In the genomic region with DNA sequence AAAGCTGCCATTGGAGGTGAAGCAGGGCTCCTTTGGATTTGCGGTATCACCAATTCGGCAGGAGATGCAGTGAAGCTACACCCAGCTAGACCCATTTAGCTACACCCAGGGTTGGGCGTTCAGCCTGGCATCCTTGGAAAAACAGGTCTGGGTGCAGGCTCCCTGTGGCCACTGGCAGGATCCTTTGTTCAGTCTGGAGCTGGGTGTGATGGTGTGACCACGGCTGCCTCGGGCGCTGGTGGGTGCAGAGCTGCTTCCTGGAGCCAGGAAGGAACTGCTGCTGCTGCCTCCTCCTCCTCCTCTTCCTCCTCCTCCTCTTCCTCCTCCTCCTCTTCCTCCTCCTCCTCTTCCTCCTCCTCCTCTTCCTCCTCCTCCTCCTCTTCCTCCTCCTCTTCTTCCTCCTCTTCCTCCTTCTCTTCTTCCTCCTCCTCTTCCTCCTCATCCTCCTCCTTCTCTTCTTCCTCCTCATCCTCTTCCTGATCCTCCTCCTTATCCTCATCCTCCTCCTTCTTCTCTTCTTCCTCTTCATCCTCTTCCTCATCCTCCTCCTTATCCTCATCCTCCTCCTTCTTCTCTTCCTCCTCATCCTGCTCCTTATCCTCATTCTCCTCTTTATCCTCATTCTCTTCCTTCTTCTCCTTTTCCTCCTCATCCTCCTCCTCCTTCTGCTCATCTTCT, we compare ENCODE assay signal across 13 cellular contexts.
DNase-seq lines count a peak whose midpoint lies in the region; ATAC-seq and TF ChIP-seq lines count a peak whose summit lies in the region.
"Had no signal": no experiment of that assay in that cellular context is flagged by ENCODE, and none has a peak within 500 bp of the region (broad histone marks: within the 10 kb centered on the region; RNA-seq: fewer than 3 reads in every experiment).

No MANE protein-coding gene starts in this region.

- POLR2A ChIA-PET in Caco-2 (lab: Charles Lee): interaction anchor here (0.6 kb wide), 1 partner anchor 18 kb away, joined by 3 read pairs; no protein-coding TSS in a partner anchor

- no peaks in the 10 kb centered on the region for H3K27me3 ChIP-seq in Caco-2 (replicated peaks; ENCODE audit: control insufficient read depth, insufficient read depth, low read length)
- H3K27me3 ChIP-seq: suprapubic skin had no signal

- H3K4me1 Mint-ChIP-seq in T-helper 1 cell treated with Interleukin-12 subunit alpha and Interleukin-12 subunit beta and Interleukin-4 antibody, amounts not matched to agents 30 μg/mL and 1 μg/mL, for 36 hours (ENCODE audit: low read depth): peaks cover 65% of the 10 kb centered on the region
- H3K4me1 Mint-ChIP-seq in Caco-2 (ENCODE audit: low read depth, unreplicated experiment): peaks cover 16% of the 10 kb centered on the region
- peaks cover 61% of the 10 kb centered on the region for H3K4me1 Mint-ChIP-seq in activated naive CD8-positive, alpha-beta T cell (ENCODE audit: low read depth)
- H3K4me1 Mint-ChIP-seq in natural killer cell treated with Interleukin-12 subunit alpha and Interleukin-12 subunit beta and Interleukin-15 and Interleukin-18, amount 100 ng/mL, for 72 hours (ENCODE audit: low read depth in 2 of 2): peaks cover 48% of the 10 kb centered on the region in 2 donors

- no peaks in the 10 kb centered on the region for H3K36me3 ChIP-seq in Caco-2 (ENCODE audit: control insufficient read depth, insufficient read depth, low read length)
- H3K36me3 ChIP-seq: suprapubic skin had no signal

- BruUV-seq in Caco-2 (replicated peaks; lab: Mats Ljungman, UMichigan): no TSS peak

- DNase-seq in T-helper 1 cell (no peak), Caco-2 (no peak), NCI-H1417 treated with DMSO at 0.1 percent for 48 hours (lab: John Stamatoyannopoulos, UW) (no peak), cerebellar cortex (ENCODE audit: low spot score) (no peak)
- no peak for DNase-seq in natural killer cell treated with Interleukin-12 subunit alpha and Interleukin-12 subunit beta and Interleukin-15 and Interleukin-18, amount 100 ng/mL, for 72 hours (ENCODE audit: low spot score)
- DNase-seq: cerebellar nuclear complex, mucosa of descending colon, NCI-H1436 had no signal

- peak overlapping the region; percentile 44 for H3K4me3 Mint-ChIP-seq in T-helper 1 cell treated with Interleukin-12 subunit alpha and Interleukin-12 subunit beta and Interleukin-4 antibody, amounts not matched to agents 30 μg/mL and 1 μg/mL, for 36 hours
- no peak overlapping the region for H3K4me3 Mint-ChIP-seq in Caco-2 (ENCODE audit: unreplicated experiment)
- no peak overlapping the region for H3K4me3 Mint-ChIP-seq in activated naive CD8-positive, alpha-beta T cell
- H3K4me3 Mint-ChIP-seq in natural killer cell treated with Interleukin-12 subunit alpha and Interleukin-12 subunit beta and Interleukin-15 and Interleukin-18, amount 100 ng/mL, for 72 hours: peak overlapping the region; percentile 31

- H3K4me1 ChIP-seq in Caco-2: peaks cover 19% of the 10 kb centered on the region

- intact Hi-C loops in Caco-2 (cut with micrococcal nuclease; ENCODE audit: unreplicated experiment): loop anchor here (2.0 to 5.0 kb wide), 2 partner anchors 25 to 86 kb away; no protein-coding TSS in a partner anchor

- H3K9me3 Mint-ChIP-seq in T-helper 1 cell treated with Interleukin-12 subunit alpha and Interleukin-12 subunit beta and Interleukin-4 antibody, amounts not matched to agents 30 μg/mL and 1 μg/mL, for 36 hours: peaks cover 4% of the 10 kb centered on the region
- peaks cover 7% of the 10 kb centered on the region for H3K9me3 Mint-ChIP-seq in Caco-2 (ENCODE audit: unreplicated experiment)
- no peaks in the 10 kb centered on the region for H3K9me3 Mint-ChIP-seq in activated naive CD8-positive, alpha-beta T cell (ENCODE audit: low read depth)
- H3K9me3 Mint-ChIP-seq in natural killer cell treated with Interleukin-12 subunit alpha and Interleukin-12 subunit beta and Interleukin-15 and Interleukin-18, amount 100 ng/mL, for 72 hours: no peaks in the 10 kb centered on the region

- no peaks in the 10 kb centered on the region for H3K9me3 ChIP-seq in Caco-2
- H3K9me3 ChIP-seq: mucosa of descending colon, suprapubic skin had no signal

- CTCF ChIA-PET in Caco-2 (lab: Charles Lee): interaction anchor here (1.4 kb wide), 2 partner anchors 11 to 154 kb away, joined by 3 to 4 read pairs; no protein-coding TSS in a partner anchor

- H3K36me3 Mint-ChIP-seq in T-helper 1 cell treated with Interleukin-12 subunit alpha and Interleukin-12 subunit beta and Interleukin-4 antibody, amounts not matched to agents 30 μg/mL and 1 μg/mL, for 36 hours (ENCODE audit: low read depth): peaks cover 25% of the 10 kb centered on the region
- no peaks in the 10 kb centered on the region for H3K36me3 Mint-ChIP-seq in Caco-2 (ENCODE audit: insufficient read depth, unreplicated experiment)
- peaks cover 6% of the 10 kb centered on the region for H3K36me3 Mint-ChIP-seq in activated naive CD8-positive, alpha-beta T cell
- no peaks in the 10 kb centered on the region for H3K36me3 Mint-ChIP-seq in natural killer cell treated with Interleukin-12 subunit alpha and Interleukin-12 subunit beta and Interleukin-15 and Interleukin-18, amount 100 ng/mL, for 72 hours

- no peak for ATAC-seq in natural killer cell treated with Interleukin-12 subunit alpha and Interleukin-12 subunit beta and Interleukin-15 and Interleukin-18, amount 100 ng/mL, for 72 hours
- no peak for ATAC-seq in GM21723 (IDR thresholded peaks at IDR 0.05; ENCODE audit: unreplicated experiment)

- H3K27ac Mint-ChIP-seq in T-helper 1 cell treated with Interleukin-12 subunit alpha and Interleukin-12 subunit beta and Interleukin-4 antibody, amounts not matched to agents 30 μg/mL and 1 μg/mL, for 36 hours: peak overlapping the region; percentile 80
- peak overlapping the region; percentile 37 for H3K27ac Mint-ChIP-seq in Caco-2 (ENCODE audit: unreplicated experiment)
- peak overlapping the region; percentile 76 for H3K27ac Mint-ChIP-seq in activated naive CD8-positive, alpha-beta T cell
- peak overlapping the region in 1 of 2 donors; percentile 89 for H3K27ac Mint-ChIP-seq in natural killer cell treated with Interleukin-12 subunit alpha and Interleukin-12 subunit beta and Interleukin-15 and Interleukin-18, amount 100 ng/mL, for 72 hours

- no peak for TF ChIP-seq CTCF in Caco-2 (IDR thresholded peaks at IDR 0.05; ENCODE audit: insufficient read depth in 1 of 2, low read depth in 1 of 2, low read length in 1 of 2, severe bottlenecking in 1 of 2, unreplicated experiment in 1 of 2)

- no peaks in the 10 kb centered on the region for H3K27me3 Mint-ChIP-seq in T-helper 1 cell treated with Interleukin-12 subunit alpha and Interleukin-12 subunit beta and Interleukin-4 antibody, amounts not matched to agents 30 μg/mL and 1 μg/mL, for 36 hours (ENCODE audit: low read depth)
- H3K27me3 Mint-ChIP-seq in Caco-2 (ENCODE audit: insufficient read depth, unreplicated experiment): no peaks in the 10 kb centered on the region
- H3K27me3 Mint-ChIP-seq in activated naive CD8-positive, alpha-beta T cell: no peaks in the 10 kb centered on the region
- H3K27me3 Mint-ChIP-seq in natural killer cell treated with Interleukin-12 subunit alpha and Interleukin-12 subunit beta and Interleukin-15 and Interleukin-18, amount 100 ng/mL, for 72 hours: peaks cover 0 to 5% of the 10 kb centered on the region in 2 donors

- no peak overlapping the region for H3K4me3 ChIP-seq in Caco-2 (ENCODE audit: low read depth, low read length)
- H3K4me3 ChIP-seq: mucosa of descending colon, SK-N-MC, suprapubic skin had no signal

Comparison
In these comparisons a context has a peak if more than half of its experiments do, and no peak if none do; other contexts are left out.
1. H3K4me3 Mint-ChIP-seq: peak in T-helper 1 cell treated with Interleukin-12 subunit alpha and Interleukin-12 subunit beta and Interleukin-4 antibody, amounts not matched to agents 30 μg/mL and 1 μg/mL, for 36 hours (single experiment) and natural killer cell treated with Interleukin-12 subunit alpha and Interleukin-12 subunit beta and Interleukin-15 and Interleukin-18, amount 100 ng/mL, for 72 hours (single experiment); none in Caco-2 (single experiment) and activated naive CD8-positive, alpha-beta T cell (single experiment).